18 cellular contexts compared by ENCODE assay signal in genomic region chr10:4511559-4511958, GRCh38.
DNase-seq lines count a peak whose midpoint lies in the region; ATAC-seq, FAIRE-seq and TF ChIP-seq lines count a peak whose summit lies in the region.
"Had no signal": no experiment of that assay in that cellular context is flagged by ENCODE, and none has a peak within 500 bp of the region (broad histone marks: within the 10 kb centered on the region; RNA-seq: fewer than 3 reads in every experiment).

No MANE protein-coding gene starts in this region.

- 59% methylated on average over 4 of the region's 4 CpGs for WGBS in hepatocyte (ENCODE audit: low lambda C conversion rate, missing lambda C conversion rate)
- no CpG with 5 or more reads among the region's 4 CpGs for WGBS in mesendoderm (ENCODE audit: extremely low coverage, insufficient coverage, low lambda C conversion rate)

- H3K79me2 ChIP-seq in hepatocyte (no peaks in the 10 kb centered on the region), mesendoderm (ENCODE audit: control insufficient read depth, insufficient read depth, low read length) (no peaks in the 10 kb centered on the region)

- H3K27ac ChIP-seq in hepatocyte (peak overlapping the region; percentile 28), mesendoderm (ENCODE audit: low read depth, low read length) (no peak overlapping the region)
- H3K27ac ChIP-seq: A549, SJSA1 had no signal

- no peak overlapping the region for H3K4me3 Mint-ChIP-seq in dendritic cell treated with granulocyte-macrophage colony-stimulating factor and Interleukin-4, amounts not matched to agents 40 ng/mL and 50 ng/mL, for 4 days
- H3K4me3 Mint-ChIP-seq: CD4-positive, alpha-beta memory T cell; GM23338 had no signal

- H4K20me1 ChIP-seq in hepatocyte (ENCODE audit: insufficient read depth, poor library complexity, severe bottlenecking) = no peaks in the 10 kb centered on the region

- no peak overlapping the region for H3K9ac ChIP-seq in mesendoderm (ENCODE audit: low read length)

- ATAC-seq in HG03097 (IDR thresholded peaks at IDR 0.05; ENCODE audit: low FRiP score, unreplicated experiment) = no peak
- ATAC-seq: A549, GM23338 had no signal

- TF ChIP-seq CTCF in hepatocyte (IDR thresholded peaks at IDR 0.05; ENCODE audit: poor library complexity) = no peak

- H3K9me3 ChIP-seq in hepatocyte (ENCODE audit: low read depth) = no peaks in the 10 kb centered on the region
- H3K9me3 ChIP-seq: A549, SJSA1 had no signal

- H3K4me1 ChIP-seq in hepatocyte (ENCODE audit: insufficient read depth) (no peaks in the 10 kb centered on the region), mesendoderm (ENCODE audit: control insufficient read depth, low read depth, low read length) (no peaks in the 10 kb centered on the region)
- H3K4me1 ChIP-seq: A549, SJSA1 had no signal

- no peak for FAIRE-seq in HTR-8/SVneo (lab: Jason Lieb, UNC)
- FAIRE-seq: G401.6 had no signal

- no peaks in the 10 kb centered on the region for H3K36me3 ChIP-seq in hepatocyte (replicated peaks; ENCODE audit: insufficient read depth, low read depth)
- H3K36me3 ChIP-seq in mesendoderm (ENCODE audit: control insufficient read depth, insufficient read depth, low read length) = no peaks in the 10 kb centered on the region
- H3K36me3 ChIP-seq: SJSA1 had no signal

- no peaks in the 10 kb centered on the region for H3K36me3 Mint-ChIP-seq in dendritic cell treated with granulocyte-macrophage colony-stimulating factor and Interleukin-4, amounts not matched to agents 40 ng/mL and 50 ng/mL, for 4 days (ENCODE audit: low read depth)
- H3K36me3 Mint-ChIP-seq: CD4-positive, alpha-beta memory T cell had no signal

- in situ Hi-C loops in KBM-7 (cut with MboI; ENCODE audit: low pct_unique_long_range_greater_than_20kb, low sequenced_read_pairs) = no loop called here

- no peak overlapping the region for H2AK5ac ChIP-seq in mesendoderm (ENCODE audit: low read length)

- no peaks in the 10 kb centered on the region for H3K9me3 Mint-ChIP-seq in dendritic cell treated with granulocyte-macrophage colony-stimulating factor and Interleukin-4, amounts not matched to agents 40 ng/mL and 50 ng/mL, for 4 days
- H3K9me3 Mint-ChIP-seq: GM23338 had no signal

- peak overlapping the region; percentile 49 for H3K27ac Mint-ChIP-seq in dendritic cell treated with granulocyte-macrophage colony-stimulating factor and Interleukin-4, amounts not matched to agents 40 ng/mL and 50 ng/mL, for 4 days
- H3K27ac Mint-ChIP-seq: CD4-positive, alpha-beta memory T cell; GM23338 had no signal

- H2BK15ac ChIP-seq in mesendoderm (replicated peaks; ENCODE audit: low read depth) = no peak overlapping the region

- H3K4me1 Mint-ChIP-seq in dendritic cell treated with granulocyte-macrophage colony-stimulating factor and Interleukin-4, amounts not matched to agents 40 ng/mL and 50 ng/mL, for 4 days (ENCODE audit: low read depth) = peaks cover 51% of the 10 kb centered on the region
- H3K4me1 Mint-ChIP-seq: GM23338 had no signal

- H3K27me3 Mint-ChIP-seq in dendritic cell treated with granulocyte-macrophage colony-stimulating factor and Interleukin-4, amounts not matched to agents 40 ng/mL and 50 ng/mL, for 4 days = peaks cover 2% of the 10 kb centered on the region

- H2BK5ac ChIP-seq in mesendoderm (ENCODE audit: low read length) = no peak overlapping the region

- H3K56ac ChIP-seq in mesendoderm (ENCODE audit: low read length) = no peak overlapping the region

- no peak overlapping the region for H2BK120ac ChIP-seq in mesendoderm (ENCODE audit: low read depth, low read length)

- no peak overlapping the region for H4K8ac ChIP-seq in mesendoderm (ENCODE audit: low read depth, low read length)

- H3K23ac ChIP-seq in mesendoderm (ENCODE audit: low read length) = no peak overlapping the region

- no peak overlapping the region for H3K4me2 ChIP-seq in hepatocyte
- no peak overlapping the region for H3K4me2 ChIP-seq in mesendoderm (ENCODE audit: low read length)
- H3K4me2 ChIP-seq: A549, GM23338 had no signal

- H3K18ac ChIP-seq in mesendoderm (ENCODE audit: low read length) = no peak overlapping the region

- H3K4me3 ChIP-seq in hepatocyte = no peak overlapping the region
- no peak overlapping the region for H3K4me3 ChIP-seq in mesendoderm (ENCODE audit: low read length)
- H3K4me3 ChIP-seq: A549, GM23338, SJSA1 had no signal

- H2AFZ ChIP-seq in hepatocyte = no peak overlapping the region
- H2AFZ ChIP-seq: GM23338 had no signal

- H3K27me3 ChIP-seq in hepatocyte = no peaks in the 10 kb centered on the region
- H3K27me3 ChIP-seq in mesendoderm (ENCODE audit: insufficient read depth, low read length, poor library complexity) = no peaks in the 10 kb centered on the region
- H3K27me3 ChIP-seq: SJSA1 had no signal

- no peak overlapping the region for H4K5ac ChIP-seq in mesendoderm (ENCODE audit: low read length)

- DNase-seq in AG20443 (ENCODE audit: low spot score) = peak; percentile 29
- DNase-seq in KBM-7 = peak; percentile 24
- no peak for DNase-seq in hepatocyte (ENCODE audit: low spot score)
- DNase-seq in mesendoderm = no peak
- DNase-seq in activated gamma-delta T cell (lab: John Stamatoyannopoulos, UW) = no peak
- no peak for DNase-seq in HTR-8/SVneo (ENCODE audit: insufficient read length, low spot score)
- DNase-seq: CD4-positive, alpha-beta memory T cell; DMS79; NCI-H1436; NCI-H2081; NCI-H524; RPMI8226 had no signal

- no peaks in the 10 kb centered on the region for H3K79me1 ChIP-seq in mesendoderm (ENCODE audit: low read length)

- H3K9me2 ChIP-seq in hepatocyte (replicated peaks; ENCODE audit: insufficient read depth) = no peaks in the 10 kb centered on the region

- no peak overlapping the region for H3K4ac ChIP-seq in mesendoderm (ENCODE audit: low read depth, low read length)

- intact Hi-C loops in dendritic cell treated with granulocyte-macrophage colony-stimulating factor and Interleukin-4, amounts not matched to agents 40 ng/mL and 50 ng/mL, for 4 days (cut with micrococcal nuclease) = loop anchor here (5.0 to 10.0 kb wide), 4 partner anchors 36 to 167 kb away; no protein-coding TSS in a partner anchor

Comparison
In these comparisons a context has a peak if more than half of its experiments do, and no peak if none do; other contexts are left out.
1. DNase-seq: peak in AG20443 (single experiment) and KBM-7 (single experiment); none in hepatocyte (single experiment), mesendoderm (single experiment), activated gamma-delta T cell (single experiment) and HTR-8/SVneo (single experiment).